In genomic region chr1:42260376-42261078, GRCh38 we compare ENCODE assay signal across 21 cellular contexts.
DNase-seq lines count a peak whose midpoint lies in the region; ATAC-seq and TF ChIP-seq lines count a peak whose summit lies in the region.
"Had no signal": no experiment of that assay in that cellular context is flagged by ENCODE, and none has a peak within 500 bp of the region (broad histone marks: within the 10 kb centered on the region; RNA-seq: fewer than 3 reads in every experiment).

No MANE protein-coding gene starts in this region.

- H3K9me3 ChIP-seq in BLaER1 (peaks cover 5% of the 10 kb centered on the region), GM23248 (ENCODE audit: low read depth) (no peaks in the 10 kb centered on the region), T-helper 17 cell (ENCODE audit: control insufficient read depth, low read length, poor library complexity, severe bottlenecking) (no peaks in the 10 kb centered on the region)
- H3K9me3 ChIP-seq: left lung had no signal

- H3K79me2 ChIP-seq in GM23248 (ENCODE audit: insufficient read depth) = peaks cover 94% of the 10 kb centered on the region

- no peaks in the 10 kb centered on the region for H3K9me2 ChIP-seq in GM23248 (ENCODE audit: insufficient read depth)

- no peaks in the 10 kb centered on the region for H3K9me3 Mint-ChIP-seq in mesothelial cell of epicardium

- H3K27ac Mint-ChIP-seq in T-helper 17 cell (peak overlapping the region; percentile 77), mesothelial cell of epicardium (peak overlapping the region; percentile 74)

- H3K4me1 Mint-ChIP-seq in T-helper 17 cell (peaks cover 36% of the 10 kb centered on the region), mesothelial cell of epicardium (peaks cover 62% of the 10 kb centered on the region)

- no peak overlapping the region for H3K4me3 Mint-ChIP-seq in T-helper 17 cell
- H3K4me3 Mint-ChIP-seq in mesothelial cell of epicardium = no peak overlapping the region

- peak overlapping the region; percentile 33 for H3K4me2 ChIP-seq in BLaER1
- H3K4me2 ChIP-seq in GM23248 (ENCODE audit: unreplicated experiment) = no peak overlapping the region

- H4K20me1 ChIP-seq in BLaER1 = peaks cover 76% of the 10 kb centered on the region
- H4K20me1 ChIP-seq in GM23248 (ENCODE audit: insufficient read depth) = 0 out of 2 replicates have a peak, but pooled peaks cover 4% of the 10 kb centered on the region

- H3K36me3 Mint-ChIP-seq in T-helper 17 cell (ENCODE audit: low read depth) = peaks cover 5% of the 10 kb centered on the region
- peaks cover 8% of the 10 kb centered on the region for H3K36me3 Mint-ChIP-seq in mesothelial cell of epicardium

- peaks cover 26% of the 10 kb centered on the region for H3F3A ChIP-seq in GM23248 (ENCODE audit: insufficient read depth)

- H3K9ac ChIP-seq in BLaER1 = no peak overlapping the region
- H3K9ac ChIP-seq in GM23248 = no peak overlapping the region

- 92 to 97% methylated on average over 1 of the region's 1 CpG for WGBS in GM23248 (ENCODE audit: low coverage in 1 of 2, low lambda C conversion rate in 2 of 2, missing lambda C conversion rate in 2 of 2), 2 experiments

- in situ Hi-C loops in GM23248 (cut with MboI) = no loop called here

- peak overlapping the region; percentile 15; the same call in 1 of the 2 replicates for H3K27ac ChIP-seq in BLaER1
- H3K27ac ChIP-seq in GM23248 = 0 out of 2 replicates have a peak overlapping the region, but pooled peaks have one; percentile 11
- H3K27ac ChIP-seq: C4-2B had no signal

- H3K4me3 ChIP-seq in BLaER1 = no peak overlapping the region
- H3K4me3 ChIP-seq in GM23248 = no peak overlapping the region
- H3K4me3 ChIP-seq: left lung had no signal

- peaks cover 45% of the 10 kb centered on the region for H3K4me1 ChIP-seq in BLaER1
- H3K4me1 ChIP-seq in GM23248 (ENCODE audit: insufficient read depth) = peaks cover 14% of the 10 kb centered on the region

- H3K27me3 ChIP-seq in BLaER1 = no peaks in the 10 kb centered on the region
- no peaks in the 10 kb centered on the region for H3K27me3 ChIP-seq in GM23248 (replicated peaks; ENCODE audit: insufficient read depth)
- H3K27me3 ChIP-seq: left lung had no signal

- no peak for ATAC-seq in T-helper 17 cell
- ATAC-seq in HG03442 (IDR thresholded peaks at IDR 0.05; ENCODE audit: unreplicated experiment) = no peak
- no peak for ATAC-seq in GM19395 (IDR thresholded peaks at IDR 0.05; ENCODE audit: unreplicated experiment)

- no peak overlapping the region for H2AFZ ChIP-seq in GM23248

- H3K27me3 Mint-ChIP-seq in T-helper 17 cell = no peaks in the 10 kb centered on the region
- H3K27me3 Mint-ChIP-seq in mesothelial cell of epicardium (ENCODE audit: low read depth) = no peaks in the 10 kb centered on the region

- no peak for DNase-seq in GM23248
- no peak for DNase-seq in T-helper 17 cell
- no peak for DNase-seq in mesothelial cell of epicardium (ENCODE audit: low spot score in 2 of 2, unreplicated experiment in 2 of 2)
- no peak for DNase-seq in globus pallidus (ENCODE audit: low spot score)
- no peak for DNase-seq in T-helper 9 cell
- DNase-seq: activated CD4-positive, alpha-beta T cell treated with anti-CD3 and anti-CD28 coated beads, Interleukin-2, amount 50 U/mL, for 1 hour; activated CD8-positive, alpha-beta memory T cell treated with anti-CD3 and anti-CD28 coated beads, Interleukin-2, amount 50 U/mL, for 4 hours; activated naive CD4-positive, alpha-beta T cell; aorta; DMS 273 treated with DMSO at 0.1 percent for 48 hours; KBM-7; left lung; NCI-H1092 treated with DMSO at 0.1 percent for 48 hours; NCI-H524; right cardiac atrium; stimulated activated naive CD4-positive, alpha-beta T cell; SW 1271 had no signal

- TF ChIP-seq CTCF in mesothelial cell of epicardium (IDR thresholded peaks at IDR 0.05; ENCODE audit: unreplicated experiment) = no peak

- H3K36me3 ChIP-seq in BLaER1 (peaks cover 41% of the 10 kb centered on the region), GM23248 (ENCODE audit: low read depth) (peaks cover 12% of the 10 kb centered on the region; the same call in 1 of the 2 replicates)
